In genomic region chr17:80320496-80320895, GRCh38 we compare ENCODE assay signal across 18 cellular contexts.
"Had no signal": no experiment of that assay in that cellular context is flagged by ENCODE, and none has a peak within 500 bp of the region (broad histone marks: within the 10 kb centered on the region; RNA-seq: fewer than 3 reads in every experiment).

No MANE protein-coding gene starts in this region.

- DNase-seq: cortex of kidney; effector memory CD8-positive, alpha-beta T cell; esophagus squamous epithelium; foreskin melanocyte; glutamatergic neuron; heart right ventricle; hippocampal formation; left cardiac atrium; left lung; mammary epithelial cell; natural killer cell; occipital lobe; pancreas; right lobe of liver; stimulated activated naive B cell treated with anti-CD40 and anti-IgM and Interleukin-4, amounts not matched to agents 10 μg/mL and 1 μg/mL and 100 μg/mL, for 72 hours; transverse colon had no signal

- H3K4me3 ChIP-seq: esophagus squamous epithelium, heart right ventricle, left lung, pancreas, right lobe of liver, suprapubic skin, transverse colon, vagina had no signal

- H3K27ac ChIP-seq: esophagus squamous epithelium, heart right ventricle, left lung, pancreas, right lobe of liver, suprapubic skin, transverse colon, vagina had no signal

- ATAC-seq: effector memory CD8-positive, alpha-beta T cell; heart right ventricle; left cardiac atrium; left lung; natural killer cell; pancreas; right lobe of liver; stimulated activated naive B cell treated with anti-CD40 and anti-IgM and Interleukin-4, amounts not matched to agents 10 μg/mL and 1 μg/mL and 100 μg/mL, for 72 hours had no signal

- H3K4me1 ChIP-seq: esophagus squamous epithelium, heart right ventricle, left lung, pancreas, right lobe of liver, suprapubic skin, transverse colon, vagina had no signal

- H3K27me3 ChIP-seq: esophagus squamous epithelium, heart right ventricle, left lung, pancreas, right lobe of liver, suprapubic skin, transverse colon, vagina had no signal

- H3K9me3 ChIP-seq: esophagus squamous epithelium, left lung, pancreas, right lobe of liver, suprapubic skin, transverse colon, vagina had no signal
